8 cellular contexts compared by ENCODE assay signal in genomic region chrX:48475295-48475694, GRCh38. TPM values are rescaled to one million over a fixed set of nuclear protein-coding genes. Genes with fewer than 3 reads are reported as not detected.
DNase-seq lines count a peak whose midpoint lies in the region; TF ChIP-seq lines count a peak whose summit lies in the region.

No MANE protein-coding gene starts in this region.

- TF ChIP-seq CTCF in GM12865 (IDR thresholded peaks at IDR 0.05; ENCODE audit: insufficient read depth, low read depth, low read length, missing control alignments) (no peak), Peyer's patch (IDR thresholded peaks at IDR 0.05) (no peak)

- no peaks in the 10 kb centered on the region for H3K4me1 ChIP-seq in Peyer's patch
- H3K4me1 ChIP-seq in rectal smooth muscle tissue (ENCODE audit: control insufficient read depth, insufficient read depth, low read length): no peaks in the 10 kb centered on the region

- H3K4me3 ChIP-seq in GM12865 (ENCODE audit: low read depth, low read length) (peak overlapping the region; percentile 93), Peyer's patch (peak overlapping the region; percentile 56 to 86 (median 60)), rectal smooth muscle tissue (ENCODE audit: low read length) (peak overlapping the region; percentile 52)

- no peak overlapping the region for H3K9ac ChIP-seq in rectal smooth muscle tissue (ENCODE audit: low read length)

- no peaks in the 10 kb centered on the region for H3K9me3 ChIP-seq in Peyer's patch

- peak overlapping the region; percentile 68 to 81 (median 76) for H3K27ac ChIP-seq in Peyer's patch
- H3K27ac ChIP-seq in rectal smooth muscle tissue (ENCODE audit: low read depth, low read length): peak overlapping the region; percentile 77

- H3K27me3 ChIP-seq in Peyer's patch (no peaks in the 10 kb centered on the region), rectal smooth muscle tissue (ENCODE audit: control insufficient read depth, insufficient read depth, low read length) (no peaks in the 10 kb centered on the region)

- TF ChIP-seq POLR2A in Peyer's patch (IDR thresholded peaks at IDR 0.05): no peak
- TF ChIP-seq POLR2A in erythroblast (IDR thresholded peaks at IDR 0.05; ENCODE audit: low read length): no peak

- DNase-seq in GM12865 (ENCODE audit: low read depth) (no peak), Peyer's patch (no peak), erythroblast (lab: John Stamatoyannopoulos, UW) (peak; percentile 39), D341Med (ENCODE audit: low spot score) (no peak), NCI-H2196 treated with DMSO at 0.1 percent for 48 hours (lab: John Stamatoyannopoulos, UW; ENCODE audit: unreplicated experiment) (no peak), midbrain (lab: John Stamatoyannopoulos, UW) (no peak), NCI-H748 treated with DMSO at 0.1 percent for 48 hours (lab: John Stamatoyannopoulos, UW) (no peak)

- H3K36me3 ChIP-seq in Peyer's patch: no peaks in the 10 kb centered on the region
- no peaks in the 10 kb centered on the region for H3K36me3 ChIP-seq in rectal smooth muscle tissue (ENCODE audit: control insufficient read depth, insufficient read depth, low read length)

RNA-seq across cellular contexts. Expression of gene FTSJ1, which starts 0.7 kb away (rescaled TPM):
- total RNA-seq in Peyer's patch: 10 to 100 TPM; 12.5 to 67.7 (median 26.4) TPM

RNA-seq across cellular contexts. Expression of gene SLC38A5, which starts 5.2 kb away (rescaled TPM):
- total RNA-seq in Peyer's patch: 10 to 100 TPM in 3 of 4 donors, 1 to 10 TPM in 1; 9.1 to 26.4 (median 10.9) TPM

RNA-seq across cellular contexts. Expression of gene PORCN, which starts 33.5 kb away (rescaled TPM):
- total RNA-seq in Peyer's patch: 10 to 100 TPM in 1 of 4 donors, 1 to 10 TPM in 3; 3.7 to 11.4 (median 5.2) TPM

RNA-seq across cellular contexts. Expression of gene EBP, which starts 46.3 kb away (rescaled TPM):
- total RNA-seq in Peyer's patch: 100 to 1,000 TPM in 3 of 4 donors, 10 to 100 TPM in 1; 47.0 to 189 (median 134) TPM

Comparison
In these comparisons a context has a peak if more than half of its experiments do, and no peak if none do; other contexts are left out.
1. DNase-seq: peak in erythroblast (2 of 2); none in GM12865 (single experiment), Peyer's patch (0 of 3), D341Med (single experiment), NCI-H2196 treated with DMSO at 0.1 percent for 48 hours (single experiment), midbrain (single experiment) and NCI-H748 treated with DMSO at 0.1 percent for 48 hours (single experiment).
2. Peak in every context shown above with its lines, with median percentiles within 50 percentile points of each other: H3K4me3 ChIP-seq.